In genomic region chr1:155195201-155196102, GRCh38 we compare ENCODE assay signal across 8 cellular contexts. TPM values are rescaled to one million over a fixed set of nuclear protein-coding genes. Genes with fewer than 3 reads are reported as not detected.
DNase-seq lines count a peak whose midpoint lies in the region; ATAC-seq, FAIRE-seq and TF ChIP-seq lines count a peak whose summit lies in the region.

No MANE protein-coding gene starts in this region.

- H3K27ac ChIP-seq in H1 (ENCODE audit: low read depth, low read length): peak overlapping the region; percentile 92

- H3K9ac ChIP-seq in NT2/D1 (ENCODE audit: insufficient read length, low read depth) (peak overlapping the region; percentile 96), H1 (replicated peaks in 1 of 4; ENCODE audit: extremely low read depth in 1 of 4, low read depth in 3 of 4, low read length in 3 of 4) (peak overlapping the region; percentile 55 to 96 (median 93))

- peaks cover 10 to 30% of the 10 kb centered on the region in 2 experiments for H4K20me1 ChIP-seq in H1 (replicated peaks in 1 of 2; ENCODE audit: control insufficient read depth in 1 of 2, insufficient read depth in 2 of 2, low read length in 2 of 2)

- H3K23me2 ChIP-seq in H1 (ENCODE audit: low read depth, low read length): peaks cover 24% of the 10 kb centered on the region

- TF ChIP-seq EP300 in H1 (IDR thresholded peaks at IDR 0.05; ENCODE audit: borderline replicate concordance in 1 of 2, low read depth in 2 of 2, low read length in 2 of 2): no peak

- ATAC-seq in GM19455 (IDR thresholded peaks at IDR 0.05; ENCODE audit: unreplicated experiment): no peak
- ATAC-seq in GM21825 (IDR thresholded peaks at IDR 0.05; ENCODE audit: unreplicated experiment): no peak

- POLR2A ChIA-PET in H1 (lab: Charles Lee; ENCODE audit: partially characterized antibody): interaction anchor here (0.6 to 19.4 kb wide), 30 partner anchors 12 to 240 kb away, joined by 3 to 512 read pairs (median 6); partner anchors contain the start of genes FLAD1, HCN3, KRTCAP2 and MTX1

- peak overlapping the region; percentile 82 for H3K18ac ChIP-seq in H1 (ENCODE audit: extremely low read depth, low read length)

- H4K91ac ChIP-seq in H1 (replicated peaks; ENCODE audit: insufficient read length, low read length): peak overlapping the region; percentile 86

- peak overlapping the region; percentile 99 for H3K4ac ChIP-seq in H1 (replicated peaks; ENCODE audit: insufficient read length, low read depth, low read length)

- TF ChIP-seq POLR2A in H1 (IDR thresholded peaks at IDR 0.05; ENCODE audit: control extremely low read depth in 1 of 2, low read depth in 2 of 2, low read length in 2 of 2) (no peak), GM12892 (IDR thresholded peaks at IDR 0.05; ENCODE audit: low read depth, low read length) (no peak)

- H2BK20ac ChIP-seq in H1 (ENCODE audit: low read length): peak overlapping the region; percentile 63

- peak overlapping the region; percentile 88; the same call in 1 of the 2 replicates for H2BK15ac ChIP-seq in H1 (ENCODE audit: low read length)

- peaks cover 26% of the 10 kb centered on the region for H3K4me1 ChIP-seq in NT2/D1 (ENCODE audit: insufficient read depth, insufficient read length)
- H3K4me1 ChIP-seq in H1 (replicated peaks in 1 of 4; ENCODE audit: control insufficient read depth in 3 of 4, insufficient read depth in 4 of 4, low read length in 3 of 4): peaks cover 9 to 31% (median 25%) of the 10 kb centered on the region in 4 experiments
- H3K4me1 ChIP-seq in neuron (ENCODE audit: insufficient read depth, low read length): peaks cover 39% of the 10 kb centered on the region

- peak overlapping the region; percentile 89 for H2BK120ac ChIP-seq in H1 (replicated peaks; ENCODE audit: low read depth, low read length)

- H3K9me3 ChIP-seq in NT2/D1 (ENCODE audit: insufficient read depth, low read length) (no peaks in the 10 kb centered on the region), H1 (ENCODE audit: insufficient read depth in 2 of 2, low read depth in 1 of 2, low read length in 1 of 2) (no peaks in the 10 kb centered on the region), neuron (ENCODE audit: low read length) (no peaks in the 10 kb centered on the region)

- no peak for FAIRE-seq in H1 (lab: Jason Lieb, UNC)
- FAIRE-seq in GM12892 (lab: Jason Lieb, UNC): no peak

- H4K8ac ChIP-seq in H1 (ENCODE audit: extremely low read depth, insufficient read depth, low read length): peak overlapping the region; percentile 80; the same call in 1 of the 2 replicates

- H3K23ac ChIP-seq in H1 (ENCODE audit: insufficient read length): no peak overlapping the region

- peak overlapping the region; percentile 98 for H4K5ac ChIP-seq in H1 (ENCODE audit: insufficient read length, low read depth, low read length)

- DNase-seq in COLO668 (lab: John Stamatoyannopoulos, UW; ENCODE audit: unreplicated experiment): peak; percentile 56
- DNase-seq in NT2/D1 (ENCODE audit: low read depth, low spot score): no peak
- DNase-seq in H1 (ENCODE audit: low read depth in 1 of 2, low spot score in 2 of 2): peak in 1 of 2 experiments; percentile 55
- DNase-seq in Ammon's horn (ENCODE audit: low spot score): no peak
- no peak for DNase-seq in GM12892 (ENCODE audit: insufficient read length)

- CTCF ChIA-PET in H1 (lab: Charles Lee; ENCODE audit: partially characterized antibody): interaction anchor here (0.8 to 5.1 kb wide), 12 partner anchors 10 to 112 kb away, joined by 3 to 107 read pairs (median 8); partner anchors contain the start of genes KRTCAP2, THBS3 and TRIM46

- H3K79me1 ChIP-seq in H1 (ENCODE audit: low read depth, low read length): peaks cover 22% of the 10 kb centered on the region

- H3K36me3 ChIP-seq in NT2/D1 (ENCODE audit: insufficient read depth, insufficient read length, low read length) (peaks cover 49% of the 10 kb centered on the region), H1 (ENCODE audit: control insufficient read depth in 2 of 4, insufficient read depth in 4 of 4, low read length in 3 of 4) (peaks cover 30 to 42% (median 34%) of the 10 kb centered on the region in 4 experiments), neuron (ENCODE audit: insufficient read depth, low read length) (peaks cover 38% of the 10 kb centered on the region)

- H3K4me2 ChIP-seq in H1 (ENCODE audit: insufficient read depth in 1 of 2, low read depth in 2 of 2, low read length in 2 of 2): peak overlapping the region; percentile 93 to 95

- H2BK12ac ChIP-seq in H1 (ENCODE audit: low read depth, low read length): peak overlapping the region; percentile 96

- peak overlapping the region; percentile 97 for H3K56ac ChIP-seq in H1 (replicated peaks; ENCODE audit: insufficient read length, low read depth, low read length)

- no peak for TF ChIP-seq CTCF in H1 (IDR thresholded peaks at IDR 0.05; ENCODE audit: control extremely low read depth in 1 of 3, insufficient read depth in 1 of 3, low read depth in 1 of 3, low read length in 3 of 3)

- TF ChIP-seq RAD21 in H1 (IDR thresholded peaks at IDR 0.05 in 1 of 2, conservative IDR thresholded peaks at IDR 0.05 in 1 of 2; ENCODE audit: low read depth in 2 of 2, low read length in 2 of 2): no peak

- H3K27me3 ChIP-seq in NT2/D1 (ENCODE audit: insufficient read depth, insufficient read length) (no peaks in the 10 kb centered on the region), H1 (replicated peaks in 1 of 4; ENCODE audit: control insufficient read depth in 3 of 4, extremely low read depth in 1 of 4, insufficient read depth in 3 of 4, low read length in 3 of 4) (no peaks in the 10 kb centered on the region; a peak in 1 of 7 replicates), neuron (ENCODE audit: insufficient read depth, low read length) (no peaks in the 10 kb centered on the region)

- 0% methylated on average over 9 of the region's 27 CpGs; no CpG with 5 or more reads in 1 of the 2 experiments for WGBS in H1 (ENCODE audit: extremely low coverage in 1 of 2, insufficient coverage in 1 of 2, insufficient read length in 1 of 2, insufficient replicate concordance in 2 of 2, low coverage in 1 of 2, low lambda C conversion rate in 2 of 2, missing lambda C conversion rate in 1 of 2), 2 experiments

- peak overlapping the region; percentile 99 for H2AK5ac ChIP-seq in H1 (ENCODE audit: low read depth, low read length)

- peak overlapping the region; percentile 99 for H2BK5ac ChIP-seq in H1 (ENCODE audit: low read depth, low read length)

- H3K79me2 ChIP-seq in H1 (ENCODE audit: control insufficient read depth in 1 of 2, insufficient read depth in 2 of 2, low read length in 2 of 2): peaks cover 6 to 34% of the 10 kb centered on the region in 2 experiments; a peak in 3 of 4 replicates

- H2AFZ ChIP-seq in H1 (ENCODE audit: low read length): no peak overlapping the region
- no peak overlapping the region for H2AFZ ChIP-seq in neuron (ENCODE audit: low read depth, low read length)

- H3K14ac ChIP-seq in H1 (ENCODE audit: insufficient read length): peak overlapping the region; percentile 24

- H3K4me3 ChIP-seq in NT2/D1 (ENCODE audit: insufficient read length, low read depth) (peak overlapping the region; percentile 91), H1 (ENCODE audit: extremely low read depth in 1 of 4, insufficient read depth in 2 of 4, low read depth in 3 of 4, low read length in 4 of 4) (peak overlapping the region; percentile 94 to 98 (median 96)), neuron (ENCODE audit: low read length) (peak overlapping the region; percentile 63)

RNA-seq across cellular contexts. Expression of gene THBS3, which starts 12.2 kb away (rescaled TPM):
- 2.6 and 3.0 TPM in 2 replicates for total RNA-seq in H1 (2021; fragmentation: NEBNext Ultra II Directional; extraction: Animal tissue kit (Norgen Biotek cat#: 25700))
- polyA plus RNA-seq in H1 (2011; rRNA removed): 3.5 and 5.0 TPM in 2 replicates
- polyA plus RNA-seq in H1 (2011; cell fraction: cytosol; rRNA removed): 4.2 TPM
- polyA plus RNA-seq in H1 (2011; cell fraction: nucleus; rRNA removed): 19.8 TPM
- 8.5 to 12.1 TPM (median 11.0 TPM) in 4 replicates for polyA plus RNA-seq in H1 (2012, experiment 1 of 2)
- polyA plus RNA-seq in H1 (2012, experiment 2 of 2): 4.6 TPM
- 3.6 TPM for polyA plus RNA-seq in H1 (2013, experiment 1 of 2)
- 3.4 TPM for polyA plus RNA-seq in H1 (2013, experiment 2 of 2)
- 5.1 and 6.1 TPM in 2 replicates for polyA minus RNA-seq in H1 (2011; rRNA and poly(A)+ RNA removed)
- polyA minus RNA-seq in H1 (2011; cell fraction: cytosol; rRNA and poly(A)+ RNA removed): 2.2 TPM
- 9.2 TPM for polyA minus RNA-seq in H1 (2011; cell fraction: nucleus; rRNA and poly(A)+ RNA removed)
- polyA plus RNA-seq in GM12892 (2012; ENCODE audit: missing spikeins): 7.3 TPM

RNA-seq across cellular contexts. Expression of gene MTX1, which starts 13.0 kb away (rescaled TPM):
- total RNA-seq in H1 (2021; fragmentation: NEBNext Ultra II Directional; extraction: Animal tissue kit (Norgen Biotek cat#: 25700)): 47.9 and 55.0 TPM in 2 replicates
- polyA plus RNA-seq in H1 (2011; rRNA removed): 131 and 161 TPM in 2 replicates
- 108 TPM for polyA plus RNA-seq in H1 (2011; cell fraction: cytosol; rRNA removed)
- 98.3 TPM for polyA plus RNA-seq in H1 (2011; cell fraction: nucleus; rRNA removed)
- polyA plus RNA-seq in H1 (2012, experiment 1 of 2): 52.9 to 74.3 TPM (median 71.2 TPM) in 4 replicates
- 106 TPM for polyA plus RNA-seq in H1 (2012, experiment 2 of 2)
- polyA plus RNA-seq in H1 (2013, experiment 1 of 2): 37.2 TPM
- polyA plus RNA-seq in H1 (2013, experiment 2 of 2): 36.4 TPM
- polyA minus RNA-seq in H1 (2011; rRNA and poly(A)+ RNA removed): 39.0 and 48.9 TPM in 2 replicates
- 31.5 TPM for polyA minus RNA-seq in H1 (2011; cell fraction: cytosol; rRNA and poly(A)+ RNA removed)
- polyA minus RNA-seq in H1 (2011; cell fraction: nucleus; rRNA and poly(A)+ RNA removed): 29.7 TPM
- polyA plus RNA-seq in GM12892 (2012; ENCODE audit: missing spikeins): 36.4 TPM

RNA-seq across cellular contexts. Expression of gene TRIM46, which starts 21.8 kb away (rescaled TPM):
- 15.0 and 15.5 TPM in 2 replicates for total RNA-seq in H1 (2021; fragmentation: NEBNext Ultra II Directional; extraction: Animal tissue kit (Norgen Biotek cat#: 25700))
- 21.6 and 34.7 TPM in 2 replicates for polyA plus RNA-seq in H1 (2011; rRNA removed)
- 29.4 TPM for polyA plus RNA-seq in H1 (2011; cell fraction: cytosol; rRNA removed)
- polyA plus RNA-seq in H1 (2011; cell fraction: nucleus; rRNA removed): 94.4 TPM
- polyA plus RNA-seq in H1 (2012, experiment 1 of 2): 18.2 to 22.5 TPM (median 20.8 TPM) in 4 replicates
- polyA plus RNA-seq in H1 (2012, experiment 2 of 2): 12.6 TPM
- polyA plus RNA-seq in H1 (2013, experiment 1 of 2): 11.7 TPM
- 9.4 TPM for polyA plus RNA-seq in H1 (2013, experiment 2 of 2)
- polyA minus RNA-seq in H1 (2011; rRNA and poly(A)+ RNA removed): 11.4 and 11.5 TPM in 2 replicates
- 13.7 TPM for polyA minus RNA-seq in H1 (2011; cell fraction: cytosol; rRNA and poly(A)+ RNA removed)
- polyA minus RNA-seq in H1 (2011; cell fraction: nucleus; rRNA and poly(A)+ RNA removed): 28.4 TPM
- 1.1 TPM for polyA plus RNA-seq in GM12892 (2012; ENCODE audit: missing spikeins)

RNA-seq across cellular contexts. Expression of gene KRTCAP2, which starts 22.3 kb away (rescaled TPM):
- total RNA-seq in H1 (2021; fragmentation: NEBNext Ultra II Directional; extraction: Animal tissue kit (Norgen Biotek cat#: 25700)): 146 TPM in 2 replicates
- 317 and 419 TPM in 2 replicates for polyA plus RNA-seq in H1 (2011; rRNA removed)
- 199 TPM for polyA plus RNA-seq in H1 (2011; cell fraction: cytosol; rRNA removed)
- polyA plus RNA-seq in H1 (2011; cell fraction: nucleus; rRNA removed): 287 TPM
- polyA plus RNA-seq in H1 (2012, experiment 1 of 2): 150 to 268 TPM (median 247 TPM) in 4 replicates
- 705 TPM for polyA plus RNA-seq in H1 (2012, experiment 2 of 2)
- polyA plus RNA-seq in H1 (2013, experiment 1 of 2): 290 TPM
- 399 TPM for polyA plus RNA-seq in H1 (2013, experiment 2 of 2)
- polyA minus RNA-seq in H1 (2011; rRNA and poly(A)+ RNA removed): 107 and 146 TPM in 2 replicates
- 86.3 TPM for polyA minus RNA-seq in H1 (2011; cell fraction: cytosol; rRNA and poly(A)+ RNA removed)
- polyA minus RNA-seq in H1 (2011; cell fraction: nucleus; rRNA and poly(A)+ RNA removed): 82.9 TPM
- 92.9 TPM for polyA plus RNA-seq in GM12892 (2012; ENCODE audit: missing spikeins)

RNA-seq across cellular contexts. Expression of gene DPM3, which starts 55.1 kb away (rescaled TPM):
- 44.8 and 49.3 TPM in 2 replicates for total RNA-seq in H1 (2021; fragmentation: NEBNext Ultra II Directional; extraction: Animal tissue kit (Norgen Biotek cat#: 25700))
- 227 and 349 TPM in 2 replicates for polyA plus RNA-seq in H1 (2011; rRNA removed)
- polyA plus RNA-seq in H1 (2011; cell fraction: cytosol; rRNA removed): 166 TPM
- polyA plus RNA-seq in H1 (2011; cell fraction: nucleus; rRNA removed): 111 TPM
- polyA plus RNA-seq in H1 (2012, experiment 1 of 2): 30.1 to 106 TPM (median 79.5 TPM) in 4 replicates
- 141 TPM for polyA plus RNA-seq in H1 (2012, experiment 2 of 2)
- polyA plus RNA-seq in H1 (2013, experiment 1 of 2): 184 TPM
- polyA plus RNA-seq in H1 (2013, experiment 2 of 2): 217 TPM
- polyA minus RNA-seq in H1 (2011; rRNA and poly(A)+ RNA removed): 6.9 and 13.7 TPM in 2 replicates
- 6.6 TPM for polyA minus RNA-seq in H1 (2011; cell fraction: cytosol; rRNA and poly(A)+ RNA removed)
- 11.4 TPM for polyA minus RNA-seq in H1 (2011; cell fraction: nucleus; rRNA and poly(A)+ RNA removed)
- 19.6 TPM for polyA plus RNA-seq in GM12892 (2012; ENCODE audit: missing spikeins)
